In the genomic region with DNA sequence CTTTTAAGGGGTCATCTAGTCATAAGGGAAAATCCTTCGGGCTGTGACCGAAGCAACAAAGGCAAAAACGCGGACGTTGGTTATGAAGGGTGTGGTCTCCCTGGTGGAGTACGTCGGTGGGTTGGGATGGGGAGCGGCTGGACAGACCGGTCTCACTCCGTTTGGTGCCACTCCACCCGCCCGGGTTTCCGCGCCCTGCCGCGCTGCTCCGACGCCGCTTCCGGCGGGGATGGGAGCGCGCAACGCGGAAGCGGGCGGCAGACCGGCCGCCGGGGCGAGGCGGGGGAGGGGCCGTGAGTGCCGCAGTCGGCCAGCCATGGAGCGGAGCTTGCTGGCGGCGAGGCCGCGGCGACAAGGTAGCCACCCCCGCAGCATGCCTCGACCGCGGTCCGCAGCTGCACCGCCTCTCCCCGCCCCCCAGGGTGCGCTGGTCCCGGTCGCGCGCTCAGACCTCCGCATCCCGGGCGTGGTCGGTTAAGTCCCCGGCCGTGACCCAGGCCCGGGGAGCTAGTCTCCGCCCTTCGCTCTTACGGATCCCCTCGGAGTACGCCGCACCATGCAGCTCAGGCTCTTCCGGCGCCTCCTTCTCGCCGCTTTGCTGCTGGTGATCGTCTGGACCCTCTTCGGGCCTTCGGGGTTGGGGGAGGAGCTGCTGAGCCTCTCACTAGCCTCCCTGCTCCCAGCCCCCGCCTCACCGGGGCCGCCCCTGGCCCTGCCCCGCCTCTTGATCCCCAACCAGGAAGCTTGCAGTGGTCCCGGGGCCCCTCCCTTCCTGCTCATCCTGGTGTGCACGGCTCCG, we compare ENCODE assay signal across 8 cellular contexts. TPM values are rescaled to one million over a fixed set of nuclear protein-coding genes. Genes with fewer than 3 reads are reported as not detected.
A peak's percentile ranks its signal among the peaks of the same experiment; 100 is the strongest.
DNase-seq lines count a peak whose midpoint lies in the region; ATAC-seq and TF ChIP-seq lines count a peak whose summit lies in the region.

Gene B3GALT4 (plus strand): TSS at position 260 of the 799 bp plus-strand sequence. CDS start 297 bp downstream, at position 557.

- peak; percentile 95 for DNase-seq in ELF-1 (ENCODE audit: low read depth, low spot score)
- peak; percentile 69 to 78 for DNase-seq in Kasumi-1 (lab: John Stamatoyannopoulos, UW)
- DNase-seq in T-helper 1 cell = peak; percentile 50 to 84 (median 60)
- peak; percentile 46 for DNase-seq in amniotic stem cell (lab: John Stamatoyannopoulos, UW)
- peak; percentile 77 for DNase-seq in right atrium auricular region (ENCODE audit: low spot score)
- peak; percentile 80 to 85 for DNase-seq in psoas muscle

- peak within 1 kb of the TSS; percentile 69 to 75 for H3K4me3 ChIP-seq in right atrium auricular region
- H3K4me3 ChIP-seq in psoas muscle = peak within 1 kb of the TSS; percentile 68

- ATAC-seq in GM21576 (IDR thresholded peaks at IDR 0.05; ENCODE audit: unreplicated experiment) (peak; percentile 43), psoas muscle (peak; percentile 49 to 78 (median 67)), HG02981 (IDR thresholded peaks at IDR 0.05; ENCODE audit: unreplicated experiment) (no peak)

- H3K27ac ChIP-seq in right atrium auricular region (peak within 1 kb of the TSS; percentile 88 to 92), psoas muscle (peak within 1 kb of the TSS; percentile 78)

- H3K36me3 ChIP-seq in right atrium auricular region = peaks cover 44% of the 10 kb centered on the region
- peaks cover 6 to 76% of the 10 kb centered on the region in 2 donors for H3K36me3 ChIP-seq in psoas muscle (ENCODE audit: insufficient read depth in 1 of 2, low read depth in 1 of 2)

- H3K9me3 ChIP-seq in right atrium auricular region (no peaks in the 10 kb centered on the region), psoas muscle (no peaks in the 10 kb centered on the region)

- peaks cover 0 to 54% of the 10 kb centered on the region in 2 donors for H3K4me1 ChIP-seq in right atrium auricular region
- H3K4me1 ChIP-seq in psoas muscle = peaks cover 39% of the 10 kb centered on the region

- intact Hi-C loops in psoas muscle (cut with DNase I) = loop anchor here in 1 of 2 donors (5.0 to 10.0 kb wide), 2 partner anchors 35 to 128 kb away; partner anchors contain the start of gene TAPBP

- no peaks in the 10 kb centered on the region for H3K27me3 ChIP-seq in right atrium auricular region
- no peaks in the 10 kb centered on the region for H3K27me3 ChIP-seq in psoas muscle (ENCODE audit: insufficient read depth in 3 of 3, low read length in 2 of 3)

- WGBS in psoas muscle, 3 donors = 11 to 13% (median 11%) methylated on average over 62 to 80 of the region's 80 CpGs

- TF ChIP-seq CTCF in right atrium auricular region (IDR thresholded peaks at IDR 0.05) (peak; percentile 48 to 72), psoas muscle (IDR thresholded peaks at IDR 0.05) (peak; percentile 49)

RNA-seq across cellular contexts. Expression of gene B3GALT4, which starts in this region (rescaled TPM):
- total RNA-seq in right atrium auricular region (10 to 100 TPM in 1 of 2 donors, 1 to 10 TPM in 1; 9.4 to 12.1 TPM), psoas muscle (1 to 10 TPM; 1.3 to 3.6 (median 1.7) TPM)
- polyA plus RNA-seq in psoas muscle = 1 to 10 TPM; 1.7 to 3.0 (median 1.8) TPM
